25 cellular contexts compared by ENCODE assay signal in the genomic region with DNA sequence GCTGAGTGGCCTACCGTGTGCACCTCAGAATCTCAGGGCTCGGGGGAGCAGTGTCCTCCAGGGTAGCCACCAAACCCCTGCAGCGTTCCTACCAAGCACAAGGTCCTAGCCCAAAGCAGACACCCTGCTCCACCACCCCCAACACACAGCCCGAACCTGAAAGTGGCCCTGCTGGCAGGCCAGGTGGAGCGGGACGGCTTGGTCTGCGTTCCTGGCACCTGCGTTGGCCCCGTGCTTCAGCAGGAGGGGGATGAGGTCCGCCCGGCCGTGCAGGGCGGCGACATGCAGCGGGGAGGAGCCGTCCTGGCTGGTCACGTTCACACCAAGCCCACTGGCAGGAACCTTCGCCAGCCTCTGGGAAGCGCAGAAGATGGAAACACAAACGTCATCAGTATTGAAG. TPM values are rescaled to one million over a fixed set of nuclear protein-coding genes. Genes with fewer than 3 reads are reported as not detected.
DNase-seq lines count a peak whose midpoint lies in the region; ATAC-seq, FAIRE-seq and TF ChIP-seq lines count a peak whose summit lies in the region.
"Had no signal": no experiment of that assay in that cellular context is flagged by ENCODE, and none has a peak within 500 bp of the region (broad histone marks: within the 10 kb centered on the region; RNA-seq: fewer than 3 reads in every experiment).

No MANE protein-coding gene starts in this region.

- H3K4me1 ChIP-seq in K562 (replicated peaks in 1 of 2; ENCODE audit: control insufficient read depth in 2 of 2, insufficient read depth in 2 of 2, low read length in 2 of 2) = peaks cover 0 to 5% of the 10 kb centered on the region in 2 experiments; a peak in 1 of 5 replicates
- H3K4me1 ChIP-seq in neuronal stem cell (ENCODE audit: control insufficient read depth in 2 of 2, insufficient read depth in 1 of 2, low read depth in 1 of 2, low read length in 2 of 2) = no peaks in the 10 kb centered on the region
- H3K4me1 ChIP-seq in upper lobe of left lung = no peaks in the 10 kb centered on the region
- H3K4me1 ChIP-seq: A549; BE2C; BLaER1 treated with 17β-estradiol and CSF1 and Interleukin-3, amounts not matched to agents 10 nM and 100 nM; HAP-1 had no signal

- no peak overlapping the region for H4K91ac ChIP-seq in neuronal stem cell (ENCODE audit: low read depth, low read length, poor library complexity)

- H3K27me3 ChIP-seq in K562 (ENCODE audit: control insufficient read depth in 2 of 2, insufficient read depth in 2 of 2, low read length in 2 of 2) = no peaks in the 10 kb centered on the region
- no peaks in the 10 kb centered on the region for H3K27me3 ChIP-seq in neuronal stem cell (ENCODE audit: control insufficient read depth in 3 of 3, insufficient read depth in 3 of 3, low read depth in 1 of 3, low read length in 3 of 3)
- H3K27me3 ChIP-seq in upper lobe of left lung = no peaks in the 10 kb centered on the region
- H3K27me3 ChIP-seq: BE2C; BLaER1 treated with 17β-estradiol and CSF1 and Interleukin-3, amounts not matched to agents 10 nM and 100 nM had no signal

- H4K8ac ChIP-seq in neuronal stem cell (ENCODE audit: low read depth, low read length) = peak overlapping the region; percentile 72

- no peak overlapping the region for H2AK5ac ChIP-seq in neuronal stem cell (ENCODE audit: low read depth, low read length)

- intact Hi-C loops in K562 (cut with micrococcal nuclease) = no loop called here

- TF ChIP-seq CTCF in K562 (IDR thresholded peaks at IDR 0.05 in 2 of 3, conservative IDR thresholded peaks at IDR 0.05 in 1 of 3; ENCODE audit: insufficient read depth in 2 of 3, low read depth in 1 of 3, low read length in 3 of 3) (no peak), upper lobe of left lung (IDR thresholded peaks at IDR 0.05) (no peak)

- H3K9me1 ChIP-seq in K562 (ENCODE audit: control insufficient read depth, insufficient read depth, low read length) = no peaks in the 10 kb centered on the region

- peak overlapping the region in 1 of 2 experiments; percentile 40; a peak in 1 of 4 replicates for H3K9ac ChIP-seq in K562 (ENCODE audit: insufficient read depth in 1 of 2, low read depth in 2 of 2, low read length in 2 of 2)
- no peak overlapping the region for H3K9ac ChIP-seq in neuronal stem cell (ENCODE audit: low read depth, low read length, poor library complexity)
- H3K9ac ChIP-seq: BLaER1 treated with 17β-estradiol and CSF1 and Interleukin-3, amounts not matched to agents 10 nM and 100 nM had no signal

- TF ChIP-seq POLR2A in K562 (conservative IDR thresholded peaks at IDR 0.05) (no peak), upper lobe of left lung (IDR thresholded peaks at IDR 0.05) (no peak)

- peak overlapping the region; percentile 24 for H2BK5ac ChIP-seq in neuronal stem cell (ENCODE audit: low read length)

- POLR2A ChIA-PET in K562 (lab: Yijun Ruan, JAX) = no interaction called here

- no peaks in the 10 kb centered on the region for H3K79me2 ChIP-seq in K562 (ENCODE audit: control insufficient read depth, insufficient read depth, low read length)

- in situ Hi-C loops in K562 (cut with MboI) = no loop called here
- in situ Hi-C loops in G401 (cut with HindIII; ENCODE audit: low sequenced_read_pairs) = no loop called here

- H3K23ac ChIP-seq in neuronal stem cell (ENCODE audit: low read depth, low read length, poor library complexity) = no peak overlapping the region

- H3K9me3 ChIP-seq in K562 (replicated peaks; ENCODE audit: control insufficient read depth, insufficient read depth, low read depth, low read length) (no peaks in the 10 kb centered on the region), neuronal stem cell (replicated peaks in 1 of 2; ENCODE audit: control insufficient read depth in 2 of 2, insufficient read depth in 1 of 2, low read depth in 1 of 2, low read length in 2 of 2) (peaks cover 0 to 5% of the 10 kb centered on the region in 2 donors), upper lobe of left lung (no peaks in the 10 kb centered on the region)
- H3K9me3 ChIP-seq: BE2C; BLaER1 treated with 17β-estradiol and CSF1 and Interleukin-3, amounts not matched to agents 10 nM and 100 nM; HAP-1 had no signal

- H3K36me3 ChIP-seq in K562 (ENCODE audit: control insufficient read depth, insufficient read depth, low read length) = peaks cover 80% of the 10 kb centered on the region
- peaks cover 32 to 54% of the 10 kb centered on the region in 2 donors for H3K36me3 ChIP-seq in neuronal stem cell (replicated peaks in 1 of 2; ENCODE audit: control insufficient read depth in 2 of 2, insufficient read depth in 2 of 2, low read length in 2 of 2)
- H3K36me3 ChIP-seq in upper lobe of left lung = peaks cover 22 to 78% (median 60%) of the 10 kb centered on the region in 4 donors

- H2BK120ac ChIP-seq in neuronal stem cell (ENCODE audit: low read depth, low read length) = no peak overlapping the region

- no peak for FAIRE-seq in K562 (lab: Jason Lieb, UNC)
- FAIRE-seq: A549, D721Med, GM12891, GM18507, H54 had no signal

- H3K27ac ChIP-seq in K562 (ENCODE audit: extremely low read depth, low read depth, low read length) (no peak overlapping the region), neuronal stem cell (replicated peaks; ENCODE audit: low read length) (no peak overlapping the region), upper lobe of left lung (no peak overlapping the region)
- H3K27ac ChIP-seq: A549; BLaER1 treated with 17β-estradiol and CSF1 and Interleukin-3, amounts not matched to agents 10 nM and 100 nM had no signal

- BruUV-seq in K562 (replicated peaks; lab: Mats Ljungman, UMichigan) = no TSS peak

- H2BK15ac ChIP-seq in neuronal stem cell (ENCODE audit: low read length) = no peak overlapping the region

- H3K18ac ChIP-seq in neuronal stem cell (ENCODE audit: low read length) = peak overlapping the region; percentile 8

- TF ChIP-seq RAD21 in K562 (CRISPR knock-in tag; conservative IDR thresholded peaks at IDR 0.05 in 1 of 2, IDR thresholded peaks at IDR 0.05 in 1 of 2) = no peak

- H3K4me2 ChIP-seq in K562 (ENCODE audit: insufficient read depth, low read length) (no peak overlapping the region), neuronal stem cell (ENCODE audit: insufficient read depth, low read length, poor library complexity, severe bottlenecking) (no peak overlapping the region)
- H3K4me2 ChIP-seq: A549; BLaER1 treated with 17β-estradiol and CSF1 and Interleukin-3, amounts not matched to agents 10 nM and 100 nM had no signal

- H3K79me1 ChIP-seq in neuronal stem cell (ENCODE audit: low read depth, low read length) = peaks cover 2% of the 10 kb centered on the region

- no peak for ATAC-seq in K562
- peak; percentile 34 to 50 for ATAC-seq in upper lobe of left lung (ENCODE audit: low FRiP score in 2 of 2)
- no peak for ATAC-seq in HG02571 (IDR thresholded peaks at IDR 0.05; ENCODE audit: unreplicated experiment)

- CTCF ChIA-PET in K562 (lab: Yijun Ruan, JAX; ENCODE audit: low intra/inter-chr PET ratio) = no interaction called here

- DNase-seq in K562 (ENCODE audit: extremely low read depth in 1 of 4, low spot score in 3 of 4) (no peak), neuronal stem cell (ENCODE audit: low spot score) (no peak), upper lobe of left lung (peak in 1 of 2 donors; percentile 75), NCI-H1417 treated with DMSO at 0.1 percent for 48 hours (lab: John Stamatoyannopoulos, UW) (no peak), G401 (ENCODE audit: low spot score) (no peak)
- DNase-seq: 8988T; ACHN; AML-193; BE2C; CD4-positive, alpha-beta T cell; CD8-positive, alpha-beta memory T cell; DMS 273 treated with DMSO at 0.1 percent for 48 hours; DMS79; EL; GF-D8; GOT3; HFFc6 had no signal

- peak overlapping the region; percentile 63 for H2BK12ac ChIP-seq in neuronal stem cell (ENCODE audit: low read length)

- no peak overlapping the region for H3K4me3 ChIP-seq in K562
- peak overlapping the region in 1 of 2 donors; percentile 55 for H3K4me3 ChIP-seq in neuronal stem cell (ENCODE audit: low read length in 2 of 2)
- no peak overlapping the region for H3K4me3 ChIP-seq in upper lobe of left lung
- H3K4me3 ChIP-seq: A549; BLaER1 treated with 17β-estradiol and CSF1 and Interleukin-3, amounts not matched to agents 10 nM and 100 nM; HAP-1 had no signal

- H2AFZ ChIP-seq in K562 (ENCODE audit: low read depth, low read length) (no peak overlapping the region), neuronal stem cell (ENCODE audit: low read length) (no peak overlapping the region)

- no peak overlapping the region for H3K14ac ChIP-seq in neuronal stem cell (ENCODE audit: low read length)

- 96% methylated on average over 10 of the region's 20 CpGs for WGBS in K562 (ENCODE audit: insufficient coverage, low coverage, missing lambda C conversion rate)
- no CpG with 5 or more reads among the region's 20 CpGs for WGBS in neuronal stem cell (ENCODE audit: extremely low coverage in 2 of 2, insufficient read length in 2 of 2, insufficient replicate concordance in 1 of 2), 2 donors
- 94 to 96% methylated on average over 7 to 16 of the region's 20 CpGs for WGBS in upper lobe of left lung, 2 donors

- no peaks in the 10 kb centered on the region for H4K20me1 ChIP-seq in K562 (replicated peaks; ENCODE audit: control insufficient read depth, insufficient read depth, low read length)

- no peak for TF ChIP-seq EP300 in K562 (IDR thresholded peaks at IDR 0.05; ENCODE audit: low read length)
- TF ChIP-seq EP300 in upper lobe of left lung (IDR thresholded peaks at IDR 0.05) = no peak

- no peak overlapping the region for H3K4ac ChIP-seq in neuronal stem cell (ENCODE audit: low read length)

TF ChIP-seq in K562, 482 proteins besides CTCF, POLR2A, EP300 and RAD21 (continues in another document):
- no peak for TF ChIP-seq KLF6 (CRISPR knock-in tag; IDR thresholded peaks at IDR 0.05; ENCODE audit: borderline replicate concordance)

RNA-seq across cellular contexts. Expression of a gene that starts 26.5 kb away (rescaled TPM):
- 45.7 and 91.9 TPM in 2 replicates for total RNA-seq in K562 (2011; cell fraction: chromatin; rRNA removed; ENCODE audit: low replicate concordance)
- 29.2 and 32.2 TPM in 2 replicates for total RNA-seq in K562 (2011; cell fraction: nucleolus; rRNA removed)
- 60.5 and 91.6 TPM in 2 replicates for total RNA-seq in K562 (2011; cell fraction: nucleoplasm; rRNA removed)
- total RNA-seq in K562 (2014; rRNA removed) = 303 and 310 TPM in 2 replicates
- 269 and 303 TPM in 2 replicates for total RNA-seq in K562 (2014; rRNA removed; fragmentation: Illumina TruSeq; extraction: Trizol)
- 305 TPM in 2 replicates for total RNA-seq in K562 (2015; rRNA removed; fragmentation: Illumina TruSeq; extraction: Trizol)
- 188 and 196 TPM in 2 replicates for total RNA-seq in K562 (2021)
- polyA plus RNA-seq in K562 (2011; rRNA removed) = 88.3 and 122 TPM in 2 replicates
- 55.9 and 73.1 TPM in 2 replicates for polyA plus RNA-seq in K562 (2011; cell fraction: cytosol; rRNA removed)
- 87.4 and 131 TPM in 2 replicates for polyA plus RNA-seq in K562 (2011; cell fraction: nucleus; rRNA removed)
- polyA plus RNA-seq in K562 (2012) = 161 and 381 TPM in 2 replicates
- polyA plus RNA-seq in K562 (2014; fragmentation: Illumina TruSeq; extraction: Trizol) = 308 and 322 TPM in 2 replicates
- 100 to 1,000 TPM; 136 to 185 TPM for polyA plus RNA-seq in K562 (2014; fragmentation: Nextera tagmentation; extraction: Ambion mirVana)
- 279 and 322 TPM in 2 replicates for polyA plus RNA-seq in K562 (2014; rRNA removed)
- polyA minus RNA-seq in K562 (2011; rRNA and poly(A)+ RNA removed) = 42.9 and 46.1 TPM in 2 replicates
- polyA minus RNA-seq in K562 (2011; cell fraction: cytosol; rRNA and poly(A)+ RNA removed) = 39.9 and 64.4 TPM in 2 replicates
- 17.5 and 34.4 TPM in 2 replicates for polyA minus RNA-seq in K562 (2011; cell fraction: nucleus; rRNA and poly(A)+ RNA removed)
- 251 TPM for polyA plus RNA-seq in neuronal stem cell (2013, experiment 1 of 2)
- polyA plus RNA-seq in neuronal stem cell (2013, experiment 2 of 2) = 256 TPM
- total RNA-seq in upper lobe of left lung = 10 to 100 TPM; 22.2 to 71.8 (median 50.0) TPM
- total RNA-seq in G401 (2014; rRNA removed; shearing (Covaris generic)) = 179 and 191 TPM in 2 replicates

Comparison
In these comparisons a context has a peak if more than half of its experiments do, and no peak if none do; other contexts are left out.
1. ATAC-seq: peak in upper lobe of left lung (2 of 2); none in K562 (single experiment) and HG02571 (single experiment).